In the genomic region with DNA sequence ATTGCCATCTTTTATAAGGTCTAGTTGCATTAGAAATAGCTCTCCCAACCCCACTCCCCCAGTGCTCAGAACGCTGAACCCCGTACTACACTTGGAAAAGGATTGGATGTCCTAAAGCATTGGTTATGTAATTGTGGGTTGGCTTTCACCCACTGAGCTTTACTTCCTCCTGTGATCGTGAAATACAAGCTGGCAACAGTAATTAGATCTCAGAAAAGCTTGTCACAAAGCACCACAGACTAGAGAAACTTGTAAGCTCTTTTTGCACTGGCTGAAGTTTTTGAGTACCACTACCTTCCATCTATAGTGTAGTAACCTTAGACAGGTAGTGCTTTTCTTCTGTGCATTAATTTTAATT, we compare ENCODE assay signal across 2 cellular contexts.
TF ChIP-seq lines count a peak whose summit lies in the region.

No MANE protein-coding gene starts in this region.

TF ChIP-seq in HepG2, 621 proteins besides CTCF, POLR2A, EP300 and RAD21:
- TF ChIP-seq, protein P1, sequence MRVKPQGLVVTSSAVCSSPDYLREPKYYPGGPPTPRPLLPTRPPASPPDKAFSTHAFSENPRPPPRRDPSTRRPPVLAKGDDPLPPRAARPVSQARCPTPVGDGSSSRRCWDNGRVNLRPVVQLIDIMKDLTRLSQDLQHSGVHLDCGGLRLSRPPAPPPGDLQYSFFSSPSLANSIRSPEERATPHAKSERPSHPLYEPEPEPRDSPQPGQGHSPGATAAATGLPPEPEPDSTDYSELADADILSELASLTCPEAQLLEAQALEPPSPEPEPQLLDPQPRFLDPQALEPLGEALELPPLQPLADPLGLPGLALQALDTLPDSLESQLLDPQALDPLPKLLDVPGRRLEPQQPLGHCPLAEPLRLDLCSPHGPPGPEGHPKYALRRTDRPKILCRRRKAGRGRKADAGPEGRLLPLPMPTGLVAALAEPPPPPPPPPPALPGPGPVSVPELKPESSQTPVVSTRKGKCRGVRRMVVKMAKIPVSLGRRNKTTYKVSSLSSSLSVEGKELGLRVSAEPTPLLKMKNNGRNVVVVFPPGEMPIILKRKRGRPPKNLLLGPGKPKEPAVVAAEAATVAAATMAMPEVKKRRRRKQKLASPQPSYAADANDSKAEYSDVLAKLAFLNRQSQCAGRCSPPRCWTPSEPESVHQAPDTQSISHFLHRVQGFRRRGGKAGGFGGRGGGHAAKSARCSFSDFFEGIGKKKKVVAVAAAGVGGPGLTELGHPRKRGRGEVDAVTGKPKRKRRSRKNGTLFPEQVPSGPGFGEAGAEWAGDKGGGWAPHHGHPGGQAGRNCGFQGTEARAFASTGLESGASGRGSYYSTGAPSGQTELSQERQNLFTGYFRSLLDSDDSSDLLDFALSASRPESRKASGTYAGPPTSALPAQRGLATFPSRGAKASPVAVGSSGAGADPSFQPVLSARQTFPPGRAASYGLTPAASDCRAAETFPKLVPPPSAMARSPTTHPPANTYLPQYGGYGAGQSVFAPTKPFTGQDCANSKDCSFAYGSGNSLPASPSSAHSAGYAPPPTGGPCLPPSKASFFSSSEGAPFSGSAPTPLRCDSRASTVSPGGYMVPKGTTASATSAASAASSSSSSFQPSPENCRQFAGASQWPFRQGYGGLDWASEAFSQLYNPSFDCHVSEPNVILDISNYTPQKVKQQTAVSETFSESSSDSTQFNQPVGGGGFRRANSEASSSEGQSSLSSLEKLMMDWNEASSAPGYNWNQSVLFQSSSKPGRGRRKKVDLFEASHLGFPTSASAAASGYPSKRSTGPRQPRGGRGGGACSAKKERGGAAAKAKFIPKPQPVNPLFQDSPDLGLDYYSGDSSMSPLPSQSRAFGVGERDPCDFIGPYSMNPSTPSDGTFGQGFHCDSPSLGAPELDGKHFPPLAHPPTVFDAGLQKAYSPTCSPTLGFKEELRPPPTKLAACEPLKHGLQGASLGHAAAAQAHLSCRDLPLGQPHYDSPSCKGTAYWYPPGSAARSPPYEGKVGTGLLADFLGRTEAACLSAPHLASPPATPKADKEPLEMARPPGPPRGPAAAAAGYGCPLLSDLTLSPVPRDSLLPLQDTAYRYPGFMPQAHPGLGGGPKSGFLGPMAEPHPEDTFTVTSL (CRISPR knock-in tag; IDR thresholded peaks at IDR 0.05; ENCODE audit: borderline replicate concordance), result no peak
- no peak for TF ChIP-seq KAT7 (CRISPR knock-in tag; IDR thresholded peaks at IDR 0.05; ENCODE audit: borderline replicate concordance)
- no peak for TF ChIP-seq SOX5 (CRISPR knock-in tag; IDR thresholded peaks at IDR 0.05; ENCODE audit: borderline replicate concordance)
TF ChIP-seq in HepG2: peak in this region for 0.

TF ChIP-seq in HEK293T, 16 proteins besides CTCF, POLR2A, EP300 and RAD21 (continued from another document):
- TF ChIP-seq L3MBTL2 (conservative IDR thresholded peaks at IDR 0.05) (no peak), NFRKB (IDR thresholded peaks at IDR 0.05) (no peak), BHLHE40 (IDR thresholded peaks at IDR 0.05; ENCODE audit: borderline replicate concordance) (no peak), SUZ12 (IDR thresholded peaks at IDR 0.05) (no peak), ARNT (IDR thresholded peaks at IDR 0.05) (no peak), LEF1 (IDR thresholded peaks at IDR 0.05; ENCODE audit: borderline replicate concordance) (no peak), HDGF (IDR thresholded peaks at IDR 0.05; ENCODE audit: borderline replicate concordance) (no peak), FOXM1 (IDR thresholded peaks at IDR 0.05; ENCODE audit: borderline replicate concordance) (no peak), TARDBP (IDR thresholded peaks at IDR 0.05) (no peak), FOXK2 (IDR thresholded peaks at IDR 0.05) (no peak)
- TF ChIP-seq, protein P2, sequence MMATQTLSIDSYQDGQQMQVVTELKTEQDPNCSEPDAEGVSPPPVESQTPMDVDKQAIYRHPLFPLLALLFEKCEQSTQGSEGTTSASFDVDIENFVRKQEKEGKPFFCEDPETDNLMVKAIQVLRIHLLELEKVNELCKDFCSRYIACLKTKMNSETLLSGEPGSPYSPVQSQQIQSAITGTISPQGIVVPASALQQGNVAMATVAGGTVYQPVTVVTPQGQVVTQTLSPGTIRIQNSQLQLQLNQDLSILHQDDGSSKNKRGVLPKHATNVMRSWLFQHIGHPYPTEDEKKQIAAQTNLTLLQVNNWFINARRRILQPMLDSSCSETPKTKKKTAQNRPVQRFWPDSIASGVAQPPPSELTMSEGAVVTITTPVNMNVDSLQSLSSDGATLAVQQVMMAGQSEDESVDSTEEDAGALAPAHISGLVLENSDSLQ (IDR thresholded peaks at IDR 0.05), result no peak
